In the genomic region with DNA sequence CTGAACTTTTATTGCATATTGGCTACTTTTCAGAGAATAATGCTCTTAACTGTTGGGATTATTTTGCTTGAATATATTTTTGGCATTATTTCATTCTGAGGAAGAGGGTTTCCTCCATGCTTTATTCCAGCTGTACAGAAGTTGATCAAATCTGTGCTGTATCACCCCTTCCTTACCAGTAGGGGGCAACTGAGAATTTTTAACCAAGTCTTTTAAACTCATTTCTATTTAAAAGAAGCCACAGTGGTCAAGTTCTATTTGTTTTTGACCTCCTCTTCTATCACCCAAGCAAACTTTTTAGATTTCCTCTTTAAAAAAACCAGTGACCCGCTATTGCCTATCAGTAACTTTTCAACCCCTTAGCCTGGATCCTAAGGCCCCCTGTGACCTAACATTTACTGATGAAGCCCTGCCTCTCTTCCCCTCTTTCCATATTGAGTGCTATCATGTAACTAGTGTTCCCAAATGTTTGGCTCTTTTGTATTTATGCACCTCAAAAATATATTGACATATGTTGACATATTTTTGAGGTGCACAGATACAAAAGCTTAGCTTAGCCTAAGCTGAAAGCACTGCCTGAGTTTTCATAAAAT, we compare ENCODE assay signal across 9 cellular contexts.
DNase-seq lines count a peak whose midpoint lies in the region; ATAC-seq and TF ChIP-seq lines count a peak whose summit lies in the region.
"Had no signal": no experiment of that assay in that cellular context is flagged by ENCODE, and none has a peak within 500 bp of the region (broad histone marks: within the 10 kb centered on the region; RNA-seq: fewer than 3 reads in every experiment).

No MANE protein-coding gene starts in this region.

- H3K27ac ChIP-seq in VCaP = no peak overlapping the region
- H3K27ac ChIP-seq: SJCRH30 had no signal

- no peaks in the 10 kb centered on the region for H3K36me3 Mint-ChIP-seq in activated naive CD4-positive, alpha-beta T cell treated with anti-CD3 and anti-CD28 coated beads, Interleukin-2, amount 10 ng/mL, durations not matched to agents 7 days and 5 days
- no peaks in the 10 kb centered on the region for H3K36me3 Mint-ChIP-seq in activated naive CD8-positive, alpha-beta T cell treated with anti-CD3 and anti-CD28 coated beads, Interleukin-2, amount 50 U/mL, for 24 hours (ENCODE audit: low read depth)

- peak; percentile 8 for DNase-seq in Caki2 (ENCODE audit: low read depth)
- DNase-seq in HuH-7 (ENCODE audit: low spot score) = peak; percentile 20
- peak; percentile 23 for DNase-seq in kidney glomerular epithelial cell (lab: John Stamatoyannopoulos, UW)
- no peak for DNase-seq in activated naive CD4-positive, alpha-beta T cell treated with anti-CD3 and anti-CD28 coated beads, Interleukin-2, amount 10 ng/mL, durations not matched to agents 7 days and 5 days
- DNase-seq in activated naive CD8-positive, alpha-beta T cell treated with anti-CD3 and anti-CD28 coated beads, Interleukin-2, amount 50 U/mL, for 24 hours = no peak
- DNase-seq in DMS79 (lab: John Stamatoyannopoulos, UW) = no peak

- TF ChIP-seq CTCF in VCaP (conservative IDR thresholded peaks at IDR 0.05) = peak; percentile 86

- H3K4me1 Mint-ChIP-seq in activated naive CD4-positive, alpha-beta T cell treated with anti-CD3 and anti-CD28 coated beads, Interleukin-2, amount 10 ng/mL, durations not matched to agents 7 days and 5 days = no peaks in the 10 kb centered on the region
- H3K4me1 Mint-ChIP-seq in activated naive CD8-positive, alpha-beta T cell treated with anti-CD3 and anti-CD28 coated beads, Interleukin-2, amount 50 U/mL, for 24 hours = no peaks in the 10 kb centered on the region

- no peak overlapping the region for H3K4me3 Mint-ChIP-seq in activated naive CD4-positive, alpha-beta T cell treated with anti-CD3 and anti-CD28 coated beads, Interleukin-2, amount 10 ng/mL, durations not matched to agents 7 days and 5 days
- no peak overlapping the region for H3K4me3 Mint-ChIP-seq in activated naive CD8-positive, alpha-beta T cell treated with anti-CD3 and anti-CD28 coated beads, Interleukin-2, amount 50 U/mL, for 24 hours

- ATAC-seq in GM19395 (IDR thresholded peaks at IDR 0.05; ENCODE audit: unreplicated experiment) = peak; percentile 86
- no peak for ATAC-seq in activated naive CD8-positive, alpha-beta T cell treated with anti-CD3 and anti-CD28 coated beads, Interleukin-2, amount 50 U/mL, for 24 hours

- in situ Hi-C loops in Caki2 (cut with HindIII; ENCODE audit: low pct_unique_long_range_greater_than_20kb, low sequenced_read_pairs) = no loop called here

- peaks cover 3% of the 10 kb centered on the region for H3K27me3 Mint-ChIP-seq in activated naive CD4-positive, alpha-beta T cell treated with anti-CD3 and anti-CD28 coated beads, Interleukin-2, amount 10 ng/mL, durations not matched to agents 7 days and 5 days
- peaks cover 7% of the 10 kb centered on the region for H3K27me3 Mint-ChIP-seq in activated naive CD8-positive, alpha-beta T cell treated with anti-CD3 and anti-CD28 coated beads, Interleukin-2, amount 50 U/mL, for 24 hours

- no peak overlapping the region for H3K27ac Mint-ChIP-seq in activated naive CD4-positive, alpha-beta T cell treated with anti-CD3 and anti-CD28 coated beads, Interleukin-2, amount 10 ng/mL, durations not matched to agents 7 days and 5 days
- no peak overlapping the region for H3K27ac Mint-ChIP-seq in activated naive CD8-positive, alpha-beta T cell treated with anti-CD3 and anti-CD28 coated beads, Interleukin-2, amount 50 U/mL, for 24 hours

- H3K9me3 Mint-ChIP-seq in activated naive CD4-positive, alpha-beta T cell treated with anti-CD3 and anti-CD28 coated beads, Interleukin-2, amount 10 ng/mL, durations not matched to agents 7 days and 5 days = no peaks in the 10 kb centered on the region
- no peaks in the 10 kb centered on the region for H3K9me3 Mint-ChIP-seq in activated naive CD8-positive, alpha-beta T cell treated with anti-CD3 and anti-CD28 coated beads, Interleukin-2, amount 50 U/mL, for 24 hours

- CTCF ChIA-PET in activated naive CD4-positive, alpha-beta T cell treated with anti-CD3 and anti-CD28 coated beads, Interleukin-2, amount 10 ng/mL, durations not matched to agents 7 days and 5 days (lab: Charles Lee) = interaction anchor here (0.8 to 3.9 kb wide), 9 partner anchors 8 to 884 kb away, joined by 3 to 17 read pairs (median 5); no protein-coding TSS in a partner anchor

Comparison
In these comparisons a context has a peak if more than half of its experiments do, and no peak if none do; other contexts are left out.
1. DNase-seq: peak in Caki2 (single experiment), HuH-7 (single experiment) and kidney glomerular epithelial cell (single experiment); none in activated naive CD4-positive, alpha-beta T cell treated with anti-CD3 and anti-CD28 coated beads, Interleukin-2, amount 10 ng/mL, durations not matched to agents 7 days and 5 days (single experiment), activated naive CD8-positive, alpha-beta T cell treated with anti-CD3 and anti-CD28 coated beads, Interleukin-2, amount 50 U/mL, for 24 hours (single experiment) and DMS79 (single experiment).